In the genomic region with DNA sequence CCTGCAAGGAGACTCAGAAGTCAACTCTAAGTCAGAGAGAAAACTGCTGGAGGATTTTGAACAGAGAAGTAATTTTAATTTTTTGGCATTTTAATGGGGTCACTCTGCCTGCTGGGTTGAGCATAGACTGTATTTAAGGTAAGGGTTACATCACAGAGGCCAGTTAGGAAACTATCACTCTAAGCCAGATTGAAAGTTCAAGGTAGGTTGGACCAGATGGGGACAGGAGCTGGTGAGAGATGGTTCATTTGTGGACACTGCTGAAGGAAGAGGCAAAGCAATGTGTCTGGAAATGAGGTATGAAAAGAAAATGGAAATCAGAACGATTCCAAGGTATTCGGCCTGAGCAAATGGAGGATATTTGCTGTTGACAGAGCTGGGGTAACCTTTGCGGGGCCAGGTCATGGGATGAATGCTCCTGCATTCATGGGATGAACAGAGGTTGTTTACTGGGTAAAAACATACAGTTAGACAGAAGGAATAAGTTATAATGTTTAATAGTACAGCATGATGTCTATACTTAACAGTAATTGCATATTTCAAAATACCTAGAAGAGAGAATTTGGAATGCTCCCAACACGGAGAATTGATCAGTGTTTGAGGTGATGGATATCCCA, we compare ENCODE assay signal across 1 cellular context.
TF ChIP-seq lines count a peak whose summit lies in the region.

No MANE protein-coding gene starts in this region.

TF ChIP-seq in WTC11, 78 proteins besides CTCF, POLR2A, EP300 and RAD21 (continued from another document):
- TF ChIP-seq, protein P1, sequence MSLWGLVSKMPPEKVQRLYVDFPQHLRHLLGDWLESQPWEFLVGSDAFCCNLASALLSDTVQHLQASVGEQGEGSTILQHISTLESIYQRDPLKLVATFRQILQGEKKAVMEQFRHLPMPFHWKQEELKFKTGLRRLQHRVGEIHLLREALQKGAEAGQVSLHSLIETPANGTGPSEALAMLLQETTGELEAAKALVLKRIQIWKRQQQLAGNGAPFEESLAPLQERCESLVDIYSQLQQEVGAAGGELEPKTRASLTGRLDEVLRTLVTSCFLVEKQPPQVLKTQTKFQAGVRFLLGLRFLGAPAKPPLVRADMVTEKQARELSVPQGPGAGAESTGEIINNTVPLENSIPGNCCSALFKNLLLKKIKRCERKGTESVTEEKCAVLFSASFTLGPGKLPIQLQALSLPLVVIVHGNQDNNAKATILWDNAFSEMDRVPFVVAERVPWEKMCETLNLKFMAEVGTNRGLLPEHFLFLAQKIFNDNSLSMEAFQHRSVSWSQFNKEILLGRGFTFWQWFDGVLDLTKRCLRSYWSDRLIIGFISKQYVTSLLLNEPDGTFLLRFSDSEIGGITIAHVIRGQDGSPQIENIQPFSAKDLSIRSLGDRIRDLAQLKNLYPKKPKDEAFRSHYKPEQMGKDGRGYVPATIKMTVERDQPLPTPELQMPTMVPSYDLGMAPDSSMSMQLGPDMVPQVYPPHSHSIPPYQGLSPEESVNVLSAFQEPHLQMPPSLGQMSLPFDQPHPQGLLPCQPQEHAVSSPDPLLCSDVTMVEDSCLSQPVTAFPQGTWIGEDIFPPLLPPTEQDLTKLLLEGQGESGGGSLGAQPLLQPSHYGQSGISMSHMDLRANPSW (CRISPR knock-in tag; conservative IDR thresholded peaks at IDR 0.05; ENCODE audit: low read depth): no peak
- TF ChIP-seq, protein P2, sequence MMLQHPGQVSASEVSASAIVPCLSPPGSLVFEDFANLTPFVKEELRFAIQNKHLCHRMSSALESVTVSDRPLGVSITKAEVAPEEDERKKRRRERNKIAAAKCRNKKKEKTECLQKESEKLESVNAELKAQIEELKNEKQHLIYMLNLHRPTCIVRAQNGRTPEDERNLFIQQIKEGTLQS (CRISPR knock-in tag; conservative IDR thresholded peaks at IDR 0.05): no peak
- TF ChIP-seq, protein P3, sequence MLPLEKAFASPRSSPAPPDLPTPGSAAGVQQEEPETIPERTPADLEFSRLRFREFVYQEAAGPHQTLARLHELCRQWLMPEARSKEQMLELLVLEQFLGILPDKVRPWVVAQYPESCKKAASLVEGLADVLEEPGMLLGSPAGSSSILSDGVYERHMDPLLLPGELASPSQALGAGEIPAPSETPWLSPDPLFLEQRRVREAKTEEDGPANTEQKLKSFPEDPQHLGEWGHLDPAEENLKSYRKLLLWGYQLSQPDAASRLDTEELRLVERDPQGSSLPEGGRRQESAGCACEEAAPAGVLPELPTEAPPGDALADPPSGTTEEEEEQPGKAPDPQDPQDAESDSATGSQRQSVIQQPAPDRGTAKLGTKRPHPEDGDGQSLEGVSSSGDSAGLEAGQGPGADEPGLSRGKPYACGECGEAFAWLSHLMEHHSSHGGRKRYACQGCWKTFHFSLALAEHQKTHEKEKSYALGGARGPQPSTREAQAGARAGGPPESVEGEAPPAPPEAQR (CRISPR knock-in tag; IDR thresholded peaks at IDR 0.05): no peak
- TF ChIP-seq, protein P4, sequence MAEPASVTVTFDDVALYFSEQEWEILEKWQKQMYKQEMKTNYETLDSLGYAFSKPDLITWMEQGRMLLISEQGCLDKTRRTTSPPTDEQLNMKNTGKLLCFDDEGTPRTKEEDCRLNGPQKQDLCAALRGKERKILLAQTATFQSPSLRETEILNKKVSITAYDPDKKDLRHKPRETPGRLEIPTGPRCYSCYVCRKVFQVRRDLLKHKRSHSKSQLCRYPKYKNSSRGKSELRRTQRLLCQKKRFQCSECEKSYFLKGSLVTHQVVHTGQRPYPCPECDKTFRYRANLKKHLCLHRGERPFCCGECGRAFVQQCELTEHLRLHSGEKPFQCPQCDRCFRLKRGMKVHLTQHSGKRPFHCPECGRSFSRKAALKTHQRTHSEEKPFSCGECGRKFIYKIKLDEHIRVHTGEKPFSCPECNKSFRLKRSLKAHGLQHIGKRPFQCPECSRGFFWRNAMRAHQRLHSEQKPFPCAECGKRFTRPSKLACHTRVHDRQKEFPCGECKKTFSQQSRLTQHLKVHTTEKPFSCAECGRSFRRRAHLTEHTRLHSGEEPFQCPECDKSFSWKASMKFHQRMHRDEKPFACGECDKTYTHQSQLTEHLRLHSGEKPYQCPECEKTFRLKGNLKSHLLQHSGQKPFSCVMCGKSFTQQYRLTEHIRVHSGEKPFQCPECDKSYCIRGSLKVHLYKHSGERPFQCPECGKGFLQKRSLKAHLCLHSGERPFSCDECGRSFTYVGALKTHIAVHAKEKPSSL (CRISPR knock-in tag; conservative IDR thresholded peaks at IDR 0.05): no peak
- TF ChIP-seq ZNF121 (CRISPR knock-in tag; IDR thresholded peaks at IDR 0.05): no peak
- TF ChIP-seq PRRX2 (CRISPR knock-in tag; IDR thresholded peaks at IDR 0.05): no peak
- no peak for TF ChIP-seq ELF4 (CRISPR knock-in tag; IDR thresholded peaks at IDR 0.05; ENCODE audit: low read depth)
- TF ChIP-seq, protein P5, sequence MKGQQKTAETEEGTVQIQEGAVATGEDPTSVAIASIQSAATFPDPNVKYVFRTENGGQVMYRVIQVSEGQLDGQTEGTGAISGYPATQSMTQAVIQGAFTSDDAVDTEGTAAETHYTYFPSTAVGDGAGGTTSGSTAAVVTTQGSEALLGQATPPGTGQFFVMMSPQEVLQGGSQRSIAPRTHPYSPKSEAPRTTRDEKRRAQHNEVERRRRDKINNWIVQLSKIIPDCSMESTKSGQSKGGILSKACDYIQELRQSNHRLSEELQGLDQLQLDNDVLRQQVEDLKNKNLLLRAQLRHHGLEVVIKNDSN (CRISPR knock-in tag; IDR thresholded peaks at IDR 0.05): no peak
- TF ChIP-seq ZBTB21 (CRISPR knock-in tag; IDR thresholded peaks at IDR 0.05; ENCODE audit: borderline replicate concordance): no peak
- TF ChIP-seq, protein P6, sequence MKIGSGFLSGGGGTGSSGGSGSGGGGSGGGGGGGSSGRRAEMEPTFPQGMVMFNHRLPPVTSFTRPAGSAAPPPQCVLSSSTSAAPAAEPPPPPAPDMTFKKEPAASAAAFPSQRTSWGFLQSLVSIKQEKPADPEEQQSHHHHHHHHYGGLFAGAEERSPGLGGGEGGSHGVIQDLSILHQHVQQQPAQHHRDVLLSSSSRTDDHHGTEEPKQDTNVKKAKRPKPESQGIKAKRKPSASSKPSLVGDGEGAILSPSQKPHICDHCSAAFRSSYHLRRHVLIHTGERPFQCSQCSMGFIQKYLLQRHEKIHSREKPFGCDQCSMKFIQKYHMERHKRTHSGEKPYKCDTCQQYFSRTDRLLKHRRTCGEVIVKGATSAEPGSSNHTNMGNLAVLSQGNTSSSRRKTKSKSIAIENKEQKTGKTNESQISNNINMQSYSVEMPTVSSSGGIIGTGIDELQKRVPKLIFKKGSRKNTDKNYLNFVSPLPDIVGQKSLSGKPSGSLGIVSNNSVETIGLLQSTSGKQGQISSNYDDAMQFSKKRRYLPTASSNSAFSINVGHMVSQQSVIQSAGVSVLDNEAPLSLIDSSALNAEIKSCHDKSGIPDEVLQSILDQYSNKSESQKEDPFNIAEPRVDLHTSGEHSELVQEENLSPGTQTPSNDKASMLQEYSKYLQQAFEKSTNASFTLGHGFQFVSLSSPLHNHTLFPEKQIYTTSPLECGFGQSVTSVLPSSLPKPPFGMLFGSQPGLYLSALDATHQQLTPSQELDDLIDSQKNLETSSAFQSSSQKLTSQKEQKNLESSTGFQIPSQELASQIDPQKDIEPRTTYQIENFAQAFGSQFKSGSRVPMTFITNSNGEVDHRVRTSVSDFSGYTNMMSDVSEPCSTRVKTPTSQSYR (CRISPR knock-in tag; IDR thresholded peaks at IDR 0.05): no peak
- no peak for TF ChIP-seq CBFB (CRISPR knock-in tag; IDR thresholded peaks at IDR 0.05; ENCODE audit: low read depth)
- TF ChIP-seq, protein P7, sequence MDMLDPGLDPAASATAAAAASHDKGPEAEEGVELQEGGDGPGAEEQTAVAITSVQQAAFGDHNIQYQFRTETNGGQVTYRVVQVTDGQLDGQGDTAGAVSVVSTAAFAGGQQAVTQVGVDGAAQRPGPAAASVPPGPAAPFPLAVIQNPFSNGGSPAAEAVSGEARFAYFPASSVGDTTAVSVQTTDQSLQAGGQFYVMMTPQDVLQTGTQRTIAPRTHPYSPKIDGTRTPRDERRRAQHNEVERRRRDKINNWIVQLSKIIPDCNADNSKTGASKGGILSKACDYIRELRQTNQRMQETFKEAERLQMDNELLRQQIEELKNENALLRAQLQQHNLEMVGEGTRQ (CRISPR knock-in tag; IDR thresholded peaks at IDR 0.05): no peak
- no peak for TF ChIP-seq MYBL2 (CRISPR knock-in tag; IDR thresholded peaks at IDR 0.05)
